Comparison of ENCODE assay signal across 1 cellular context in the genomic region with DNA sequence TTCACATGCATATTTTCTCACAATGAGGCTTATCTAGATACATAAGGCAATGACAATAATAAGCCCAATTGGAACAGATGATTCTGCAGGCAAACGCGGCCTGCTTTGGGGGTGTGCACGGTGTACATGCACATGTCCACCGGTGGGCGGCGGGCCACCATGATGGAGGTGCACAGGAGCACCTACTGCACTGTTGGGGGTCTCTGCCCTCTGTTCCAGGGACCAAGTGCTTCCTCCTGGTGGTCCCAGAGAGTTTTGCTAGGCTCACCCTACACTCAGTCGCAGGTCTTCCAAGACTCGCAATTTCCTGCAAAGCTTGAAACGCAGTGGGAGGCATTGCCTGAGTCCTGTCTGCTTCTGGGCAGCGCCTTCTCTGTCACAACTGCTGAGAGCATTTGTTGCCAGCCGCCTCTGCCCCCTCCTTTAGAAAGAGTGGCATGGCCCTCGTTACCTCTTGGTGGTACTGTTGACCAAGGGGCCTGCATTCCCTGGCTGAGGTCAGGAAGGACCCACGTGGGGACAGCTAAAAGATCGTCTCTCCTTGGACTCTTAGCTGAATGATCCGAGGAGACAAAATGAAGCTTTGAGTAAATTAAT.
TF ChIP-seq lines count a peak whose summit lies in the region.

No MANE protein-coding gene starts in this region.

TF ChIP-seq in H1, 55 proteins besides CTCF, POLR2A, EP300 and RAD21:
- TF ChIP-seq ZNF274 (IDR thresholded peaks at IDR 0.05; ENCODE audit: borderline replicate concordance, extremely low read depth, low read length) (no peak), EZH2 (IDR thresholded peaks at IDR 0.05; ENCODE audit: low read depth, low read length, severe bottlenecking) (no peak), NRF1 (IDR thresholded peaks at IDR 0.05; ENCODE audit: low read depth, low read length) (no peak), JUND (IDR thresholded peaks at IDR 0.05; ENCODE audit: low read length) (no peak), SP4 (IDR thresholded peaks at IDR 0.05; ENCODE audit: low read length) (no peak), SUZ12 (IDR thresholded peaks at IDR 0.05; ENCODE audit: low read length) (no peak), SAP30 (IDR thresholded peaks at IDR 0.05; ENCODE audit: insufficient read depth, insufficient replicate concordance, low read length) (no peak), CHD1 (IDR thresholded peaks at IDR 0.05; ENCODE audit: low read depth, low read length) (no peak)
- TF ChIP-seq, protein P1, sequence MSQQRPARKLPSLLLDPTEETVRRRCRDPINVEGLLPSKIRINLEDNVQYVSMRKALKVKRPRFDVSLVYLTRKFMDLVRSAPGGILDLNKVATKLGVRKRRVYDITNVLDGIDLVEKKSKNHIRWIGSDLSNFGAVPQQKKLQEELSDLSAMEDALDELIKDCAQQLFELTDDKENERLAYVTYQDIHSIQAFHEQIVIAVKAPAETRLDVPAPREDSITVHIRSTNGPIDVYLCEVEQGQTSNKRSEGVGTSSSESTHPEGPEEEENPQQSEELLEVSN (IDR thresholded peaks at IDR 0.05) = no peak
